Comparison of ENCODE assay signal across 19 cellular contexts in the genomic region with DNA sequence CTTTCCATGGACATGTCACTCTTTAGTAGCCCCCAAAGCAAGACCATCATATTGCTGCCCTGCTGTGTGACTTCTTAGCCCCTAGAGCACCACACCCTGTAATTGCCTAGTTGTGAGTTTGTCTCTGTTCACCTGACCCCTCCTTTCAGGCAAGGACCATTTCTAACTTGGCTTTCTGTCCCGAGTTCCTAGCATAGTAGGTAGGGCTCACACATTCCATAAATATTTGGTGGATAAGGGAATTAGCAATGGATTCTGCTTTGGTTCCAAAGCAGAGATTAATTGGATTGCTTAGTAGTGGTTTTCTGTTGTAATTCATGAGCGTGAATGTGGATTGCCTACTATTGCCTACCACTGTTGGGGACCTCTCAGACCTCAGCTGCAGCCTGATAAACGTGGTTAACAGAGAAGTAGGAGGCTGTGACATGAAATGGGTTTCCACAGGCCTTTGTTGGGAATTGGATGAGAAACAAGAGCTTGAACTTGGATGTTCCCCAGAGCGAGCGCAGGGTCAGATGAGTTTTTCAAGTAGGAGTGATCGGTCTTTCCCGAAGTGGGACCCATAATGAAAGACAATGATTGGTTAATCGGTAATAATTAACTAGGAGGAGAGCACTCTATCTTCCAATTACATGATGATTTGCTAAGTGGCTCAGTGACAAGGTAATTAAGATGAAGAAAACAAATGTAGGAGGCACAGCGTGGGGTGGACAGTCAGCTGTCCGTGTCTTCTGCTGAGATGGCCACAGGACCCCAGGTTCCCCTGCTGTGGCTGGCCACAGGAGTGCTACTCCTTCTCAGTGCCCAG. TPM values are rescaled to one million over a fixed set of nuclear protein-coding genes. Genes with fewer than 3 reads are reported as not detected.
DNase-seq lines count a peak whose midpoint lies in the region; ATAC-seq, FAIRE-seq and TF ChIP-seq lines count a peak whose summit lies in the region.
"Had no signal": no experiment of that assay in that cellular context is flagged by ENCODE, and none has a peak within 500 bp of the region (broad histone marks: within the 10 kb centered on the region; RNA-seq: fewer than 3 reads in every experiment).

No MANE protein-coding gene starts in this region.

- H3K4me1 Mint-ChIP-seq in astrocyte (ENCODE audit: low read depth, unreplicated experiment): no peaks in the 10 kb centered on the region
- H3K4me1 Mint-ChIP-seq: CD14-positive monocyte had no signal

- peaks cover 26% of the 10 kb centered on the region for H3K27me3 Mint-ChIP-seq in astrocyte (ENCODE audit: low read depth, unreplicated experiment)

- H3K36me3 Mint-ChIP-seq in astrocyte (ENCODE audit: low read depth, unreplicated experiment): no peaks in the 10 kb centered on the region
- H3K36me3 Mint-ChIP-seq: CD14-positive monocyte had no signal

- peak; percentile 77 for DNase-seq in astrocyte (ENCODE audit: low read depth)
- peak in 1 of 3 donors; percentile 76 for DNase-seq in right lobe of liver
- no peak for DNase-seq in GM12892 (ENCODE audit: insufficient read length)
- no peak for DNase-seq in cerebellar nuclear complex (lab: John Stamatoyannopoulos, UW)
- DNase-seq: COR-L47, DMS53, H7, KG1, NCI-H1105, NCI-H187, NCI-H446, NCI-H748 treated with DMSO at 0.1 percent for 48 hours, PC-3 had no signal

- no peaks in the 10 kb centered on the region for H3K4me1 ChIP-seq in astrocyte (ENCODE audit: insufficient read depth, low read length)
- H3K4me1 ChIP-seq in right lobe of liver: peaks cover 0 to 43% (median 17%) of the 10 kb centered on the region in 4 donors

- TF ChIP-seq CTCF in 22Rv1 (IDR thresholded peaks at IDR 0.05): no peak
- TF ChIP-seq CTCF in astrocyte (IDR thresholded peaks at IDR 0.05; ENCODE audit: insufficient read depth, low read depth, low read length): no peak
- no peak for TF ChIP-seq CTCF in right lobe of liver (IDR thresholded peaks at IDR 0.05)

- 42% methylated on average over 8 of the region's 10 CpGs for whole genome bisulfite sequencing in right lobe of liver (ENCODE audit: insufficient coverage, low coverage, low lambda C conversion rate, missing lambda C conversion rate)

- H3K4me2 ChIP-seq in astrocyte (ENCODE audit: low read length): no peak overlapping the region

- no peak overlapping the region for H2AFZ ChIP-seq in astrocyte (ENCODE audit: low read depth, low read length)

- no peak overlapping the region for H3K9ac ChIP-seq in astrocyte (ENCODE audit: low read length)

- no peaks in the 10 kb centered on the region for H3K36me3 ChIP-seq in astrocyte (ENCODE audit: insufficient read depth, low read length)
- H3K36me3 ChIP-seq in right lobe of liver: peaks cover 0 to 11% (median 0%) of the 10 kb centered on the region in 4 donors

- H3K9me3 Mint-ChIP-seq in astrocyte (ENCODE audit: unreplicated experiment): peaks cover 17% of the 10 kb centered on the region

- intact Hi-C loops in right lobe of liver (cut with DNase I): no loop called here

- no peaks in the 10 kb centered on the region for H3K27me3 ChIP-seq in astrocyte (ENCODE audit: insufficient read depth, low read length)
- no peaks in the 10 kb centered on the region for H3K27me3 ChIP-seq in right lobe of liver

- H3K9me3 ChIP-seq in astrocyte (ENCODE audit: insufficient read depth, low read depth, low read length): no peaks in the 10 kb centered on the region
- no peaks in the 10 kb centered on the region for H3K9me3 ChIP-seq in right lobe of liver

- FAIRE-seq in astrocyte (lab: Jason Lieb, UNC) (no peak), GM12892 (lab: Jason Lieb, UNC) (no peak)
- FAIRE-seq: A204.1, GM12878 had no signal

- H3K27ac Mint-ChIP-seq in astrocyte (ENCODE audit: unreplicated experiment): no peak overlapping the region
- H3K27ac Mint-ChIP-seq: CD14-positive monocyte had no signal

- ATAC-seq in right lobe of liver (peak; percentile 30 to 52 (median 42)), HG02798 (IDR thresholded peaks at IDR 0.05; ENCODE audit: poor library complexity, unreplicated experiment) (no peak)
- ATAC-seq: GM12878, PC-3 had no signal

- H3K27ac ChIP-seq in 22Rv1 (peak overlapping the region; percentile 77), astrocyte (ENCODE audit: low read depth, low read length) (no peak overlapping the region), right lobe of liver (peak overlapping the region in 2 of 3 donors; percentile 28 to 92)

- H3K79me2 ChIP-seq in astrocyte (ENCODE audit: insufficient read depth, low read length): no peaks in the 10 kb centered on the region

- H4K20me1 ChIP-seq in astrocyte (ENCODE audit: insufficient read depth, low read length): no peaks in the 10 kb centered on the region

- H3K4me3 ChIP-seq in astrocyte (ENCODE audit: insufficient read depth, low read depth, low read length) (no peak overlapping the region), right lobe of liver (peak overlapping the region in 1 of 3 donors; percentile 65)
- H3K4me3 ChIP-seq: GM12878 had no signal

- H3K4me3 Mint-ChIP-seq in astrocyte (ENCODE audit: unreplicated experiment): no peak overlapping the region
- H3K4me3 Mint-ChIP-seq: CD14-positive monocyte had no signal

- TF ChIP-seq POLR2A in right lobe of liver (IDR thresholded peaks at IDR 0.05): no peak
- TF ChIP-seq POLR2A in GM12892 (IDR thresholded peaks at IDR 0.05; ENCODE audit: low read depth, low read length): no peak

RNA-seq across cellular contexts. Expression of gene UGT1A1, which starts 13.4 kb away (rescaled TPM):
- total RNA-seq in astrocyte (not detected in 2 replicates), right lobe of liver (1,000 to 10,000 TPM in 1 of 6 experiments, 100 to 1,000 TPM in 4, 10 to 100 TPM in 1; 97.5 to 1,279 (median 171) TPM)
- not detected for polyA plus RNA-seq in GM12892 (2012; ENCODE audit: missing spikeins)
- total RNA-seq: GM12878, H7, MCF 10A had no signal
- polyA plus RNA-seq: CD14-positive monocyte, GM12878 had no signal

RNA-seq across cellular contexts. Expression of gene UGT1A3, which starts 17.8 kb away (rescaled TPM):
- total RNA-seq in astrocyte (not detected in 2 replicates), right lobe of liver (100 to 1,000 TPM in 1 of 6 experiments, 10 to 100 TPM in 5; 12.9 to 125 (median 22.0) TPM)
- not detected for polyA plus RNA-seq in GM12892 (2012; ENCODE audit: missing spikeins)
- total RNA-seq: GM12878, H7, MCF 10A, PC-3 had no signal
- polyA plus RNA-seq: CD14-positive monocyte, GM12878 had no signal

RNA-seq across cellular contexts. Expression of gene UGT1A4, which starts 28.1 kb away (rescaled TPM):
- total RNA-seq in astrocyte: not detected in 2 replicates
- 1,000 to 10,000 TPM in 1 of 6 experiments, 100 to 1,000 TPM in 4, 10 to 100 TPM in 1; 98.7 to 1,011 (median 214) TPM for total RNA-seq in right lobe of liver
- polyA plus RNA-seq in GM12892 (2012; ENCODE audit: missing spikeins): not detected
- total RNA-seq: GM12878, H7, MCF 10A, PC-3 had no signal
- polyA plus RNA-seq: CD14-positive monocyte, GM12878 had no signal

RNA-seq across cellular contexts. Expression of gene MROH2A, which starts 31.5 kb away (rescaled TPM):
- total RNA-seq in astrocyte: not detected in 2 replicates
- total RNA-seq in right lobe of liver: 1 to 10 TPM in 4 of 6 experiments, under 1 TPM in 2; 0.49 to 7.6 (median 2.0) TPM
- not detected for polyA plus RNA-seq in GM12892 (2012; ENCODE audit: missing spikeins)
- total RNA-seq: GM12878, H7, MCF 10A, PC-3 had no signal
- polyA plus RNA-seq: CD14-positive monocyte, GM12878 had no signal

RNA-seq across cellular contexts. Expression of gene UGT1A5, which starts 34.0 kb away (rescaled TPM):
- total RNA-seq in astrocyte (not detected in 2 replicates), right lobe of liver (10 to 100 TPM in 1 of 6 experiments, 1 to 10 TPM in 5; 1.3 to 10.0 (median 3.8) TPM)
- polyA plus RNA-seq in GM12892 (2012; ENCODE audit: missing spikeins): not detected
- total RNA-seq: GM12878, H7, MCF 10A, PC-3 had no signal
- polyA plus RNA-seq: CD14-positive monocyte, GM12878 had no signal

Comparison
In these comparisons a context has a peak if more than half of its experiments do, and no peak if none do; other contexts are left out.
1. RNA of gene UGT1A1, which starts 13.4 kb away (total RNA-seq): 97.5 to 1,279 TPM in right lobe of liver; not detected in astrocyte; every median in the first group is over 10 times any median in the second.
2. RNA of gene UGT1A3, which starts 17.8 kb away (total RNA-seq): 12.9 to 125 TPM in right lobe of liver; not detected in astrocyte; every median in the first group is over 10 times any median in the second.
3. RNA of gene UGT1A4, which starts 28.1 kb away (total RNA-seq): 98.7 to 1,011 TPM in right lobe of liver; not detected in astrocyte; every median in the first group is over 10 times any median in the second.